8 cellular contexts compared by ENCODE assay signal in the genomic region with DNA sequence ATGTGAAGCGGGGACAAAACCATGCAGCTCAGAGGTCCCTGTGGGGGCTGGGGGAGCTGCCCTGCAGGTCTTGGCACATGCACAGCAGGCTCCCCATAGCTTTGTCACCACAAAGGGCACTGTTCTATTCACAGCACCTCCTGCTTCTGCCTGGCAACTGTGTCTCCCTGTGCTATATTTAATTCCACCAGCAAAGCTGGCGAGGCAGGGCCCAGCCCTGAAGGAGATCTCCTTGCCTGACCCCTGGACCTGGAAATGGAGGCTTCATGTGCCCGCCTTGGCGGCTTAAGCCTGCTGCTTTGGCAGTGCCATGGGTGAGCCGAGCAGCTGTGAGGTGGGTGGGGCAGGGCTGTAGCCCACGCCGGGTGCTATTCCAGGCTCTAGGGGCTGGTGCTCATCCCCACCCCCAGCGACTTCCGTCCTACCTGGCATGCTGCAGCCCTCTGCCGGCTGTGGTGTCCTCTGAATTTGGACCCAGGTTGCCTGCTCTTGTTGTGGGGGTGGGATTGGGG.
DNase-seq lines count a peak whose midpoint lies in the region; ATAC-seq and TF ChIP-seq lines count a peak whose summit lies in the region.

No MANE protein-coding gene starts in this region.

- H3K27ac ChIP-seq in DND-41 (ENCODE audit: low read length): peak overlapping the region; percentile 100
- peak overlapping the region; percentile 93 for H3K27ac ChIP-seq in caudate nucleus (ENCODE audit: low read depth, low read length)
- peak overlapping the region; percentile 74 for H3K27ac ChIP-seq in muscle layer of colon (ENCODE audit: low read depth, low read length)
- no peak overlapping the region for H3K27ac ChIP-seq in MM.1S (ENCODE audit: low read length)

- H3K36me3 ChIP-seq in DND-41 (ENCODE audit: insufficient read depth, low read length): peaks cover 34% of the 10 kb centered on the region
- H3K36me3 ChIP-seq in muscle layer of colon (ENCODE audit: insufficient read depth, low read length): no peaks in the 10 kb centered on the region
- no peaks in the 10 kb centered on the region for H3K36me3 ChIP-seq in MM.1S (replicated peaks; ENCODE audit: insufficient read depth, low read length)

- peak; percentile 88 for DNase-seq in DND-41
- peak; percentile 32 for DNase-seq in NCI-H510A (lab: John Stamatoyannopoulos, UW)
- peak in 30 of 61 donors; percentile 16 to 70 (median 43) for DNase-seq in caudate nucleus (lab: John Stamatoyannopoulos, UW)
- DNase-seq in MM.1S: no peak
- no peak for DNase-seq in NCI-H82 (lab: John Stamatoyannopoulos, UW)
- no peak for DNase-seq in stimulated activated CD4-positive, alpha-beta T cell treated with anti-CD3 and anti-CD28 coated beads, Interleukin-12 subunit alpha, Interleukin-12 subunit beta, amount 100 ng/mL, for 4 hours

- H3K79me2 ChIP-seq in DND-41 (ENCODE audit: insufficient read depth, low read length) (peaks cover 57% of the 10 kb centered on the region), MM.1S (ENCODE audit: low read length) (no peaks in the 10 kb centered on the region)

- H3K9me2 ChIP-seq in MM.1S (replicated peaks; ENCODE audit: insufficient read depth, low read length): no peaks in the 10 kb centered on the region

- ATAC-seq in DND-41 (ENCODE audit: insufficient read depth, low read depth): peak; percentile 48
- ATAC-seq in HG02798 (IDR thresholded peaks at IDR 0.05; ENCODE audit: poor library complexity, unreplicated experiment): no peak

- H3K4me3 ChIP-seq in DND-41 (ENCODE audit: low read depth in 1 of 2, low read length in 2 of 2) (peak overlapping the region; percentile 17 to 61), muscle layer of colon (ENCODE audit: low read depth in 1 of 2, low read length in 2 of 2) (peak overlapping the region in 1 of 2 donors; percentile 6), MM.1S (ENCODE audit: low read length) (no peak overlapping the region)

- H3K4me1 ChIP-seq in DND-41 (ENCODE audit: insufficient read depth, low read length) (peaks cover 76% of the 10 kb centered on the region), muscle layer of colon (ENCODE audit: insufficient read depth, low read length) (peaks cover 73% of the 10 kb centered on the region), MM.1S (ENCODE audit: low read length) (no peaks in the 10 kb centered on the region)

- no peak overlapping the region for H2AFZ ChIP-seq in DND-41 (ENCODE audit: low read depth, low read length)
- H2AFZ ChIP-seq in MM.1S (ENCODE audit: low read length): no peak overlapping the region

- H3K4me2 ChIP-seq in DND-41 (ENCODE audit: insufficient read depth, low read length): peak overlapping the region; percentile 81
- H3K4me2 ChIP-seq in MM.1S (ENCODE audit: low read depth, low read length): no peak overlapping the region

- peak; percentile 62 for TF ChIP-seq CTCF in DND-41 (IDR thresholded peaks at IDR 0.05; ENCODE audit: borderline replicate concordance, extremely low read depth, low read length, poor library complexity, severe bottlenecking)
- TF ChIP-seq CTCF in MM.1S (IDR thresholded peaks at IDR 0.05; ENCODE audit: low read length): no peak

- H3K27me3 ChIP-seq in DND-41 (ENCODE audit: insufficient read depth, low read length, poor library complexity): no peaks in the 10 kb centered on the region
- peaks cover 0 to 6% of the 10 kb centered on the region in 2 donors for H3K27me3 ChIP-seq in muscle layer of colon (ENCODE audit: control insufficient read depth in 1 of 2, insufficient read depth in 2 of 2, low read length in 2 of 2)
- no peaks in the 10 kb centered on the region for H3K27me3 ChIP-seq in MM.1S (replicated peaks; ENCODE audit: insufficient read depth, low read length)

- H4K20me1 ChIP-seq in DND-41 (ENCODE audit: insufficient read depth, low read length) (peaks cover 2% of the 10 kb centered on the region; the same call in 1 of the 2 replicates), MM.1S (ENCODE audit: insufficient read depth, low read length) (no peaks in the 10 kb centered on the region)

- H3K9me3 ChIP-seq in DND-41 (ENCODE audit: insufficient read depth, low read length, severe bottlenecking) (no peaks in the 10 kb centered on the region), muscle layer of colon (ENCODE audit: low read length) (no peaks in the 10 kb centered on the region), MM.1S (replicated peaks; ENCODE audit: insufficient read depth, low read length) (no peaks in the 10 kb centered on the region)

- H3K9ac ChIP-seq in DND-41 (ENCODE audit: low read depth, low read length): peak overlapping the region; percentile 96
- no peak overlapping the region for H3K9ac ChIP-seq in muscle layer of colon (ENCODE audit: low read length)
- no peak overlapping the region for H3K9ac ChIP-seq in MM.1S (ENCODE audit: low read length)

- H3F3A ChIP-seq in MM.1S (ENCODE audit: insufficient read depth, low read length): no peaks in the 10 kb centered on the region

Comparison
In these comparisons a context has a peak if more than half of its experiments do, and no peak if none do; other contexts are left out.
1. DNase-seq: peak in DND-41 (single experiment) and NCI-H510A (single experiment); none in MM.1S (single experiment), NCI-H82 (single experiment) and stimulated activated CD4-positive, alpha-beta T cell treated with anti-CD3 and anti-CD28 coated beads, Interleukin-12 subunit alpha, Interleukin-12 subunit beta, amount 100 ng/mL, for 4 hours (single experiment).